In the genomic region with DNA sequence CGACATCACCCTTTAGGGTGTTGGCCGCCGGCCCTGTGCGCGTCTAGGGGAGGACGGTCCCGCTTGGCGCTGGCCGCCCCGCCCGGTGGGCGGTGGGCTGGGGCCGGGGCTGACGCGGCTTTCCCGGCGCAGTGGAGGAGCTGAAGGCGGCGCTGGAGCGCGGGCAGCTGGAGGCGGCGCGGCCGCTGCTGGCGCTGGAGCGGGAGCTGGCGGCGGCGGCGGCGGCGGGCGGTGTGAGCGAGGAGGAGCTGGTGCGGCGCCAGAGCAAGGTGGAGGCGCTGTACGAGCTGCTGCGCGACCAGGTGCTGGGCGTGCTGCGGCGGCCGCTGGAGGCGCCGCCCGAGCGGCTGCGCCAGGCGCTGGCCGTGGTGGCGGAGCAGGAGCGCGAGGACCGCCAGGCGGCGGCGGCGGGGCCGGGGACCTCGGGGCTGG, we compare ENCODE assay signal across 1 cellular context.
A peak's percentile ranks its signal among the peaks of the same experiment; 100 is the strongest.
TF ChIP-seq lines count a peak whose summit lies in the region.

No MANE protein-coding gene starts in this region.

TF ChIP-seq in HepG2, 621 proteins besides CTCF, POLR2A, EP300 and RAD21 (continued from another document):
- TF ChIP-seq, protein P1, sequence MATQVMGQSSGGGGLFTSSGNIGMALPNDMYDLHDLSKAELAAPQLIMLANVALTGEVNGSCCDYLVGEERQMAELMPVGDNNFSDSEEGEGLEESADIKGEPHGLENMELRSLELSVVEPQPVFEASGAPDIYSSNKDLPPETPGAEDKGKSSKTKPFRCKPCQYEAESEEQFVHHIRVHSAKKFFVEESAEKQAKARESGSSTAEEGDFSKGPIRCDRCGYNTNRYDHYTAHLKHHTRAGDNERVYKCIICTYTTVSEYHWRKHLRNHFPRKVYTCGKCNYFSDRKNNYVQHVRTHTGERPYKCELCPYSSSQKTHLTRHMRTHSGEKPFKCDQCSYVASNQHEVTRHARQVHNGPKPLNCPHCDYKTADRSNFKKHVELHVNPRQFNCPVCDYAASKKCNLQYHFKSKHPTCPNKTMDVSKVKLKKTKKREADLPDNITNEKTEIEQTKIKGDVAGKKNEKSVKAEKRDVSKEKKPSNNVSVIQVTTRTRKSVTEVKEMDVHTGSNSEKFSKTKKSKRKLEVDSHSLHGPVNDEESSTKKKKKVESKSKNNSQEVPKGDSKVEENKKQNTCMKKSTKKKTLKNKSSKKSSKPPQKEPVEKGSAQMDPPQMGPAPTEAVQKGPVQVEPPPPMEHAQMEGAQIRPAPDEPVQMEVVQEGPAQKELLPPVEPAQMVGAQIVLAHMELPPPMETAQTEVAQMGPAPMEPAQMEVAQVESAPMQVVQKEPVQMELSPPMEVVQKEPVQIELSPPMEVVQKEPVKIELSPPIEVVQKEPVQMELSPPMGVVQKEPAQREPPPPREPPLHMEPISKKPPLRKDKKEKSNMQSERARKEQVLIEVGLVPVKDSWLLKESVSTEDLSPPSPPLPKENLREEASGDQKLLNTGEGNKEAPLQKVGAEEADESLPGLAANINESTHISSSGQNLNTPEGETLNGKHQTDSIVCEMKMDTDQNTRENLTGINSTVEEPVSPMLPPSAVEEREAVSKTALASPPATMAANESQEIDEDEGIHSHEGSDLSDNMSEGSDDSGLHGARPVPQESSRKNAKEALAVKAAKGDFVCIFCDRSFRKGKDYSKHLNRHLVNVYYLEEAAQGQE (IDR thresholded peaks at IDR 0.05; ENCODE audit: borderline replicate concordance in 1 of 2, low read depth in 1 of 2, low read length in 2 of 2): peak; percentile 38 to 66
- TF ChIP-seq ATF7-NPFF (CRISPR knock-in tag; IDR thresholded peaks at IDR 0.05; ENCODE audit: low read depth): peak; percentile 60; the same call in 1 of the 2 replicates
- TF ChIP-seq SIX4 (CRISPR knock-in tag; IDR thresholded peaks at IDR 0.05): no peak
- no peak for TF ChIP-seq EED (CRISPR knock-in tag; IDR thresholded peaks at IDR 0.05)
- no peak; the same call in 1 of the 2 replicates for TF ChIP-seq GFI1 (CRISPR knock-in tag; IDR thresholded peaks at IDR 0.05; ENCODE audit: borderline replicate concordance)
- TF ChIP-seq, protein P2, sequence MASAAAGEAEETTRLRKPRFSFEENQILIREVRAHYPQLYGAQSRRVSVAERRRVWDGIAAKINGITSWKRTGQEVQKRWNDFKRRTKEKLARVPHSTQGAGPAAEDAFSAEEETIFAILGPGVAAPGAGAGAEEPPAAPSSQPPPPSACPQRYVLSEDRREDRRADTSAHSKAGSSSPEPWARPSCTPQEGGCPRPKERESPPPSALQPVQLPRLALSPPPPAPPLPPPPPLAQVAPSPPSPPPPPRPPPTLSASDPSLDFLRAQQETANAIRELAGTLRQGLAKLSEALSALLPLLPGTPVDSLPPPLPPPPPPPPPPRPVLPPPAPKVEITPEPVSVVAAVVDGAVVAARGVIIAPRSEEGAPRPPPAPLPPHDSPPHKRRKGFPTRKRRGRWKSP (CRISPR knock-in tag; IDR thresholded peaks at IDR 0.05): peak; percentile 84; the same call in 1 of the 2 replicates
- TF ChIP-seq RAD51 (IDR thresholded peaks at IDR 0.05; ENCODE audit: borderline replicate concordance): no peak
- TF ChIP-seq, protein P3, sequence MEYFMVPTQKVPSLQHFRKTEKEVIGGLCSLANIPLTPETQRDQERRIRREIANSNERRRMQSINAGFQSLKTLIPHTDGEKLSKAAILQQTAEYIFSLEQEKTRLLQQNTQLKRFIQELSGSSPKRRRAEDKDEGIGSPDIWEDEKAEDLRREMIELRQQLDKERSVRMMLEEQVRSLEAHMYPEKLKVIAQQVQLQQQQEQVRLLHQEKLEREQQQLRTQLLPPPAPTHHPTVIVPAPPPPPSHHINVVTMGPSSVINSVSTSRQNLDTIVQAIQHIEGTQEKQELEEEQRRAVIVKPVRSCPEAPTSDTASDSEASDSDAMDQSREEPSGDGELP (IDR thresholded peaks at IDR 0.05; ENCODE audit: borderline replicate concordance, low read depth): no peak
- TF ChIP-seq AHR (CRISPR knock-in tag; IDR thresholded peaks at IDR 0.05): no peak
- TF ChIP-seq YY1 (IDR thresholded peaks at IDR 0.05; ENCODE audit: insufficient read depth, insufficient replicate concordance, low read depth, low read length): peak; percentile 62
- TF ChIP-seq ZNF34 (CRISPR knock-in tag; IDR thresholded peaks at IDR 0.05; ENCODE audit: borderline replicate concordance): 0 out of 2 replicates have a peak, but pooled peaks have one; percentile 32
- peak; percentile 45; the same call in 1 of the 2 replicates for TF ChIP-seq ZFX (CRISPR knock-in tag; IDR thresholded peaks at IDR 0.05; ENCODE audit: low read depth)
- TF ChIP-seq ZFY (CRISPR knock-in tag; IDR thresholded peaks at IDR 0.05): peak; percentile 57
- TF ChIP-seq SALL2 (CRISPR knock-in tag; IDR thresholded peaks at IDR 0.05): peak; percentile 56; the same call in 1 of the 2 replicates
- 0 out of 2 replicates have a peak, but pooled peaks have one; percentile 45 for TF ChIP-seq MEIS2 (CRISPR knock-in tag; IDR thresholded peaks at IDR 0.05)
- TF ChIP-seq CHD4 (IDR thresholded peaks at IDR 0.05; ENCODE audit: borderline replicate concordance, low read length): no peak
